In the genomic region with DNA sequence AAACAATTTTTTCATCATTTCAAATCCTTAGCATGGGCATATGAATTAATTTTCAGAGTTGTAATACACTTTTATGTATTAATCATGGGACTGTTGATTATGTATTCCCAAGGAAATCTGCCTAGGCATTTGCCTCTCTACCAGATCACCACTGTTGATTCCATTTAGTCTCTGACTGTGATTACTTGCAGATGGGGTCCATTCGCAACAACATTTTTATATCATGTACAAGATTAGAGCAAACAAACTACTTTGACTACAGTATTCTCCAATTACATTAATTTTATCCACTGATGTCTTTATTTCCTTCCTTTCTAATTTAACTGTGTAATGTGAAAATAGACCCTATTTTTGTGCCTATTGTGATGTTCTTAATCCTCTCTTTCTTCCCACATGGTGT, we compare ENCODE assay signal across 9 cellular contexts.
"Had no signal": no experiment of that assay in that cellular context is flagged by ENCODE, and none has a peak within 500 bp of the region (broad histone marks: within the 10 kb centered on the region; RNA-seq: fewer than 3 reads in every experiment).

No MANE protein-coding gene starts in this region.

- H3K9ac ChIP-seq: GM23248 had no signal

- H3K4me2 ChIP-seq: GM23338 had no signal

- H3K4me3 Mint-ChIP-seq: GM23338, H9, HFFc6 had no signal

- H3K9me3 ChIP-seq: HAP-1 had no signal

- H3K27ac ChIP-seq: GM23248 had no signal

- H3K4me3 ChIP-seq: GM23248, GM23338, HAP-1 had no signal

- H3K36me3 ChIP-seq: HAP-1 had no signal

- H3K27ac Mint-ChIP-seq: GM23338, H9, HFFc6 had no signal

- H3K4me1 ChIP-seq: HAP-1 had no signal

- DNase-seq: GM23248, GOT3, H7, H9, HCEC 1CT, HFFc6 had no signal

- ATAC-seq: GM23338, HCT116 had no signal

- H3K4me1 Mint-ChIP-seq: GM23338, H9 had no signal

- H2AFZ ChIP-seq: GM23248, GM23338 had no signal
